16 cellular contexts compared by ENCODE assay signal in the genomic region with DNA sequence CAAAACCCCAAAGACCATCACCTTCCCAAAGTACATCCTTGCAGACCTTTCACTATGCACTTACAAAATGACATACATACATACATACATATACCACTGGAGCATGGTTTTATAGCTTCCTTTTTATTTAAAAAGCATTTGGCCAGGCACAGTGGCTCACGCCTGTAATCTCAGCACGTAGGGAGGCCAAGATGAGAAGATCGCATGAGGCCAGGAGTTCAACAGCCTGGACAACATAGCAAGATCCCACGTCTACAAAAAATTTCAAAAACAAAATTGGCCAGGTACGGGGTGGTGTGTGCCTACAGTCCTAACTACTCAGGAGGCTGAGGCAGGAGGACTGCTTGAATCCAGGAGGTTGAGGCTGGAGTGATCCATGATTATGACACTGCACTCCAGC. TPM values are rescaled to one million over a fixed set of nuclear protein-coding genes. Genes with fewer than 3 reads are reported as not detected.
DNase-seq lines count a peak whose midpoint lies in the region; ATAC-seq, FAIRE-seq and TF ChIP-seq lines count a peak whose summit lies in the region.
"Had no signal": no experiment of that assay in that cellular context is flagged by ENCODE, and none has a peak within 500 bp of the region (broad histone marks: within the 10 kb centered on the region; RNA-seq: fewer than 3 reads in every experiment).

No MANE protein-coding gene starts in this region.

- no peak overlapping the region for H2BK5ac ChIP-seq in IMR-90 (ENCODE audit: low read depth, low read length, poor library complexity, severe bottlenecking)

- 0 out of 2 replicates have a peak overlapping the region, but pooled peaks have one; percentile 18 for H3K18ac ChIP-seq in IMR-90 (ENCODE audit: low read depth, low read length)

- H2AFZ ChIP-seq in HepG2 (ENCODE audit: low read length) (no peak overlapping the region), IMR-90 (replicated peaks; ENCODE audit: low read length, poor library complexity) (no peak overlapping the region)
- H2AFZ ChIP-seq: GM23248 had no signal

- TF ChIP-seq POLR2A in HepG2 (IDR thresholded peaks at IDR 0.05; ENCODE audit: insufficient read depth in 1 of 2, low read depth in 2 of 2, low read length in 2 of 2) (no peak), right lobe of liver (IDR thresholded peaks at IDR 0.05) (no peak), IMR-90 (IDR thresholded peaks at IDR 0.05; ENCODE audit: low read depth, low read length) (no peak), esophagus muscularis mucosa (IDR thresholded peaks at IDR 0.05; ENCODE audit: low read depth) (no peak)

- H4K91ac ChIP-seq in IMR-90 (ENCODE audit: insufficient read depth, low read depth, low read length), result no peak overlapping the region

- intact Hi-C loops in HepG2 (cut with micrococcal nuclease; ENCODE audit: unreplicated experiment) (no loop called here), right lobe of liver (cut with DNase I) (no loop called here), IMR-90 (cut with micrococcal nuclease) (no loop called here), esophagus muscularis mucosa (cut with DNase I) (no loop called here)

- no peaks in the 10 kb centered on the region for H3K27me3 ChIP-seq in HepG2 (ENCODE audit: control insufficient read depth in 1 of 2, insufficient read depth in 2 of 2, low read length in 2 of 2)
- H3K27me3 ChIP-seq in right lobe of liver, result no peaks in the 10 kb centered on the region
- no peaks in the 10 kb centered on the region for H3K27me3 ChIP-seq in IMR-90 (ENCODE audit: control insufficient read depth, insufficient read depth, low read length)
- no peaks in the 10 kb centered on the region for H3K27me3 ChIP-seq in esophagus muscularis mucosa
- no peaks in the 10 kb centered on the region for H3K27me3 ChIP-seq in thoracic aorta (replicated peaks; ENCODE audit: insufficient read depth)
- H3K27me3 ChIP-seq: BE2C had no signal

- TF ChIP-seq EP300 in HepG2 (IDR thresholded peaks at IDR 0.05; ENCODE audit: low read depth in 2 of 2, low read length in 2 of 2) (no peak), HepG2 (CRISPR knock-in tag; IDR thresholded peaks at IDR 0.05; ENCODE audit: borderline replicate concordance) (no peak), esophagus muscularis mucosa (IDR thresholded peaks at IDR 0.05) (no peak)

- H2BK120ac ChIP-seq in IMR-90 (ENCODE audit: low read depth, low read length), result no peak overlapping the region

- POLR2A ChIA-PET in HepG2 (lab: Yijun Ruan, JAX), result no interaction called here
- POLR2A ChIA-PET in IMR-90 (lab: Charles Lee; ENCODE audit: unreplicated experiment), result no interaction called here

- no peak overlapping the region for H2AK9ac ChIP-seq in IMR-90 (replicated peaks; ENCODE audit: low read depth, low read length, poor library complexity)

- H3K4me2 ChIP-seq in HepG2 (ENCODE audit: low read depth, low read length) (no peak overlapping the region), IMR-90 (ENCODE audit: low read depth, low read length) (no peak overlapping the region)
- H3K4me2 ChIP-seq: A549 had no signal

- H3K4me1 ChIP-seq in HepG2 (ENCODE audit: insufficient read depth, low read length) (no peaks in the 10 kb centered on the region), right lobe of liver (no peaks in the 10 kb centered on the region), IMR-90 (ENCODE audit: control insufficient read depth, insufficient read depth, low read length) (peaks cover 4% of the 10 kb centered on the region), esophagus muscularis mucosa (peaks cover 0 to 27% (median 16%) of the 10 kb centered on the region in 4 donors), thoracic aorta (ENCODE audit: control insufficient read depth in 1 of 2, low read depth in 2 of 2) (peaks cover 0 to 19% of the 10 kb centered on the region in 2 donors)
- H3K4me1 ChIP-seq: A549, BE2C, Caco-2 had no signal

- WGBS in HepG2 (ENCODE audit: low lambda C conversion rate), result 94% methylated on average over 5 of the region's 5 CpGs
- 100% methylated on average over 1 of the region's 5 CpGs for WGBS in right lobe of liver (ENCODE audit: insufficient coverage, low coverage, low lambda C conversion rate, missing lambda C conversion rate)
- 100% methylated on average over 2 of the region's 5 CpGs; no CpG with 5 or more reads in 1 of the 2 experiments for WGBS in IMR-90 (ENCODE audit: extremely low coverage in 2 of 2, insufficient read length in 1 of 2), 2 experiments
- 97% methylated on average over 5 of the region's 5 CpGs for WGBS in esophagus muscularis mucosa

- H3K9me1 ChIP-seq in IMR-90 (ENCODE audit: insufficient read depth, low read length), result peaks cover 7% of the 10 kb centered on the region

- FAIRE-seq in HepG2 (lab: Jason Lieb, UNC), result no peak
- FAIRE-seq: A549, H54 had no signal

- H4K8ac ChIP-seq in IMR-90 (ENCODE audit: low read depth in 2 of 2, low read length in 2 of 2), result no peak overlapping the region

- H3K23ac ChIP-seq in IMR-90 (ENCODE audit: low read depth, low read length), result no peak overlapping the region

- TF ChIP-seq CTCF in HepG2 (CRISPR knock-in tag; IDR thresholded peaks at IDR 0.05), result no peak
- no peak for TF ChIP-seq CTCF in right lobe of liver (IDR thresholded peaks at IDR 0.05)
- no peak for TF ChIP-seq CTCF in IMR-90 (conservative IDR thresholded peaks at IDR 0.05; ENCODE audit: low read depth, low read length)
- TF ChIP-seq CTCF in esophagus muscularis mucosa (IDR thresholded peaks at IDR 0.05), result no peak
- TF ChIP-seq CTCF in thoracic aorta (IDR thresholded peaks at IDR 0.05), result no peak
- no peak for TF ChIP-seq CTCF in omental fat pad (IDR thresholded peaks at IDR 0.05)

- peaks cover 23 to 39% of the 10 kb centered on the region in 2 experiments for H3K79me1 ChIP-seq in IMR-90 (ENCODE audit: low read depth in 1 of 2, low read length in 2 of 2)

- CTCF ChIA-PET in HepG2 (lab: Yijun Ruan, JAX; ENCODE audit: low intra/inter-chr PET ratio, low total read pairs) (no interaction called here), IMR-90 (lab: Yijun Ruan, JAX) (no interaction called here)

- TF ChIP-seq RAD21 in HepG2 (CRISPR knock-in tag; IDR thresholded peaks at IDR 0.05), result no peak
- TF ChIP-seq RAD21 in IMR-90 (IDR thresholded peaks at IDR 0.05; ENCODE audit: low read length), result no peak

- H2BK15ac ChIP-seq in IMR-90 (ENCODE audit: low read depth, low read length), result no peak overlapping the region

- H3K9me3 ChIP-seq in HepG2 (ENCODE audit: low read length) (no peaks in the 10 kb centered on the region), right lobe of liver (no peaks in the 10 kb centered on the region), IMR-90 (ENCODE audit: control insufficient read depth, insufficient read depth, low read length) (no peaks in the 10 kb centered on the region), esophagus muscularis mucosa (no peaks in the 10 kb centered on the region), thoracic aorta (no peaks in the 10 kb centered on the region)
- H3K9me3 ChIP-seq: A549, BE2C, Caco-2 had no signal

- in situ Hi-C loops in HepG2 (cut with HindIII; ENCODE audit: extremely low pct_ligation_motif_present, low pct_unique_long_range_greater_than_20kb) (no loop called here), IMR-90 (cut with MboI; ENCODE audit: low sequenced_read_pairs) (no loop called here)

- DNase-seq in HepG2 (ENCODE audit: low spot score), result no peak
- no peak for DNase-seq in right lobe of liver
- DNase-seq in IMR-90, result no peak
- DNase-seq in esophagus muscularis mucosa (ENCODE audit: extremely low spot score), result no peak
- DNase-seq in thoracic aorta (ENCODE audit: low spot score), result no peak
- no peak for DNase-seq in kidney tubule cell (ENCODE audit: low spot score)
- DNase-seq in omental fat pad (ENCODE audit: low spot score), result no peak
- DNase-seq: BE2C; Caco-2; CD8-positive, alpha-beta memory T cell; GF-D8; GM23248 had no signal

- no peak overlapping the region for H2AK5ac ChIP-seq in IMR-90 (ENCODE audit: low read depth, low read length)

- H3K27ac ChIP-seq in HepG2 (ENCODE audit: extremely low read length, insufficient read depth, low read length) (no peak overlapping the region), right lobe of liver (no peak overlapping the region), IMR-90 (ENCODE audit: insufficient read depth, low read length) (no peak overlapping the region), esophagus muscularis mucosa (replicated peaks in 1 of 4) (peak overlapping the region; percentile 25 to 59 (median 35)), thoracic aorta (peak overlapping the region; percentile 8 to 23)
- H3K27ac ChIP-seq: A549, GM23248 had no signal

- BruUV-seq in HepG2 (replicated peaks; lab: Mats Ljungman, UMichigan) (no TSS peak), IMR-90 (replicated peaks; lab: Mats Ljungman, UMichigan) (no TSS peak)

- H3K36me3 ChIP-seq in HepG2 (replicated peaks in 1 of 2; ENCODE audit: control insufficient read depth in 1 of 2, insufficient read depth in 2 of 2, low read length in 2 of 2) (peaks cover 24 to 61% of the 10 kb centered on the region in 2 experiments), right lobe of liver (peaks cover 0 to 40% (median 9%) of the 10 kb centered on the region in 4 donors), IMR-90 (ENCODE audit: control insufficient read depth, insufficient read depth, low read length) (peaks cover 30% of the 10 kb centered on the region), esophagus muscularis mucosa (peaks cover 4 to 72% (median 45%) of the 10 kb centered on the region in 4 donors), thoracic aorta (no peaks in the 10 kb centered on the region)

- H2BK20ac ChIP-seq in IMR-90 (ENCODE audit: low read depth, low read length), result no peak overlapping the region

- ATAC-seq in HepG2 (no peak), right lobe of liver (no peak), IMR-90 (ENCODE audit: low read depth) (no peak; the same call in none of the 2 replicates), thoracic aorta (ENCODE audit: insufficient number of reproducible peaks, low FRiP score, low read depth) (no peak), HG03095 (IDR thresholded peaks at IDR 0.05; ENCODE audit: unreplicated experiment) (no peak), omental fat pad (ENCODE audit: low FRiP score) (no peak)
- ATAC-seq: A549, HCT116 had no signal

- dilution Hi-C loops in IMR-90 (cut with HindIII; ENCODE audit: low sequenced_read_pairs, unreplicated experiment), result no loop called here

- no peak overlapping the region for H3K9ac ChIP-seq in HepG2 (ENCODE audit: insufficient read depth, low read depth, low read length)
- no peak overlapping the region for H3K9ac ChIP-seq in IMR-90 (ENCODE audit: low read depth, low read length)
- H3K9ac ChIP-seq: GM23248 had no signal

- no peak overlapping the region for H3K56ac ChIP-seq in IMR-90 (ENCODE audit: extremely low read depth, insufficient read depth, low read length)

- no peak overlapping the region for H3K14ac ChIP-seq in IMR-90 (replicated peaks; ENCODE audit: low read depth, low read length)

- H3K79me2 ChIP-seq in HepG2 (ENCODE audit: insufficient read depth, low read length), result no peaks in the 10 kb centered on the region

- no peak overlapping the region for H3K4me3 ChIP-seq in HepG2 (replicated peaks in 1 of 3; ENCODE audit: insufficient read depth in 1 of 3, low read depth in 2 of 3, low read length in 3 of 3)
- H3K4me3 ChIP-seq in right lobe of liver, result no peak overlapping the region
- H3K4me3 ChIP-seq in IMR-90 (ENCODE audit: insufficient read depth, low read depth, low read length), result no peak overlapping the region
- no peak overlapping the region for H3K4me3 ChIP-seq in esophagus muscularis mucosa
- no peak overlapping the region for H3K4me3 ChIP-seq in thoracic aorta
- H3K4me3 ChIP-seq: A549, GM23248 had no signal

- H4K20me1 ChIP-seq in HepG2 (ENCODE audit: insufficient read depth, low read length) (no peaks in the 10 kb centered on the region), IMR-90 (ENCODE audit: insufficient read depth, low read length) (peaks cover 30% of the 10 kb centered on the region)

- no peak overlapping the region for H3K4ac ChIP-seq in IMR-90 (ENCODE audit: low read depth, low read length)

- no peak overlapping the region for H4K5ac ChIP-seq in IMR-90 (ENCODE audit: low read depth, low read length)

RNA-seq across cellular contexts. Expression of gene ADAM17, which starts 29.9 kb away (rescaled TPM):
- total RNA-seq in HepG2 (2016; rRNA removed; fragmentation: Illumina TruSeq; extraction: Trizol), result 18.5 and 33.4 TPM in 2 replicates
- total RNA-seq in HepG2 (2016; cell fraction: cytosol; rRNA removed; fragmentation: Illumina TruSeq; extraction: Trizol; ENCODE audit: low read depth), result 10.8 TPM in 2 replicates
- 17.9 and 33.4 TPM in 2 replicates for total RNA-seq in HepG2 (2016; cell fraction: insoluble cytoplasmic fraction; rRNA removed; fragmentation: Illumina TruSeq; extraction: Trizol)
- total RNA-seq in HepG2 (2016; cell fraction: membrane; rRNA removed; fragmentation: Illumina TruSeq; extraction: Trizol), result 9.7 and 11.1 TPM in 2 replicates
- 38.0 and 48.8 TPM in 2 replicates for total RNA-seq in HepG2 (2016; cell fraction: nucleus; rRNA removed; fragmentation: Illumina TruSeq; extraction: Trizol)
- 6.5 and 8.3 TPM in 2 replicates for polyA plus RNA-seq in HepG2 (2011; rRNA removed)
- 5.1 and 5.6 TPM in 2 replicates for polyA plus RNA-seq in HepG2 (2011; cell fraction: cytosol; rRNA removed)
- 8.8 and 9.4 TPM in 2 replicates for polyA plus RNA-seq in HepG2 (2011; cell fraction: nucleus; rRNA removed)
- polyA plus RNA-seq in HepG2 (2012), result 17.9 and 24.2 TPM in 2 replicates
- 0.97 and 1.1 TPM in 2 replicates for polyA plus RNA-seq in HepG2 (2016; cell fraction: cytosol; fragmentation: Illumina TruSeq; extraction: Trizol; ENCODE audit: low read depth)
- polyA plus RNA-seq in HepG2 (2016; cell fraction: insoluble cytoplasmic fraction; fragmentation: Illumina TruSeq; extraction: Trizol; ENCODE audit: low read depth), result 9.7 and 10.5 TPM in 2 replicates
- 2.6 and 3.0 TPM in 2 replicates for polyA plus RNA-seq in HepG2 (2016; cell fraction: membrane; fragmentation: Illumina TruSeq; extraction: Trizol; ENCODE audit: low read depth)
- polyA plus RNA-seq in HepG2 (2016; cell fraction: nucleus; fragmentation: Illumina TruSeq; extraction: Trizol; ENCODE audit: insufficient read depth, low read depth), result 34.9 and 37.9 TPM in 2 replicates
- polyA minus RNA-seq in HepG2 (2011; rRNA and poly(A)+ RNA removed; ENCODE audit: low replicate concordance), result 12.1 and 17.0 TPM in 2 replicates
- 6.2 and 8.7 TPM in 2 replicates for polyA minus RNA-seq in HepG2 (2011; cell fraction: cytosol; rRNA and poly(A)+ RNA removed)
- polyA minus RNA-seq in HepG2 (2011; cell fraction: nucleus; rRNA and poly(A)+ RNA removed), result 31.7 and 39.2 TPM in 2 replicates
- total RNA-seq in right lobe of liver, result 10 to 100 TPM in 1 of 6 experiments, 1 to 10 TPM in 5; 5.1 to 11.7 (median 6.6) TPM
- 34.4 and 46.4 TPM in 2 replicates for total RNA-seq in IMR-90 (2012; rRNA removed)
- 8.8 and 9.6 TPM in 2 replicates for polyA plus RNA-seq in IMR-90 (2012; rRNA removed)
- 3.3 and 3.7 TPM in 2 replicates for polyA plus RNA-seq in IMR-90 (2012; cell fraction: cytosol; rRNA removed)
- polyA plus RNA-seq in IMR-90 (2012; cell fraction: nucleus; rRNA removed; ENCODE audit: low replicate concordance), result 6.7 and 21.4 TPM in 2 replicates
- 10 to 100 TPM; 12.9 to 17.7 (median 14.9) TPM for total RNA-seq in esophagus muscularis mucosa
- 10 to 100 TPM; 21.8 to 32.4 TPM for total RNA-seq in thoracic aorta
- 10 to 100 TPM; 25.1 to 73.1 (median 44.1) TPM for total RNA-seq in omental fat pad

RNA-seq across cellular contexts. Expression of gene YWHAQ, which starts 45.3 kb away (rescaled TPM):
- total RNA-seq in HepG2 (2016; rRNA removed; fragmentation: Illumina TruSeq; extraction: Trizol), result 304 and 420 TPM in 2 replicates
- 64.2 and 66.4 TPM in 2 replicates for total RNA-seq in HepG2 (2016; cell fraction: cytosol; rRNA removed; fragmentation: Illumina TruSeq; extraction: Trizol; ENCODE audit: low read depth)
- total RNA-seq in HepG2 (2016; cell fraction: insoluble cytoplasmic fraction; rRNA removed; fragmentation: Illumina TruSeq; extraction: Trizol), result 302 and 406 TPM in 2 replicates
- total RNA-seq in HepG2 (2016; cell fraction: membrane; rRNA removed; fragmentation: Illumina TruSeq; extraction: Trizol), result 208 and 219 TPM in 2 replicates
- total RNA-seq in HepG2 (2016; cell fraction: nucleus; rRNA removed; fragmentation: Illumina TruSeq; extraction: Trizol), result 152 and 166 TPM in 2 replicates
- polyA plus RNA-seq in HepG2 (2011; rRNA removed), result 117 and 160 TPM in 2 replicates
- 91.4 and 117 TPM in 2 replicates for polyA plus RNA-seq in HepG2 (2011; cell fraction: cytosol; rRNA removed)
- 36.4 and 39.0 TPM in 2 replicates for polyA plus RNA-seq in HepG2 (2011; cell fraction: nucleus; rRNA removed)
- 175 and 244 TPM in 2 replicates for polyA plus RNA-seq in HepG2 (2012)
- polyA plus RNA-seq in HepG2 (2016; cell fraction: cytosol; fragmentation: Illumina TruSeq; extraction: Trizol; ENCODE audit: low read depth), result 94.8 and 102 TPM in 2 replicates
- 521 and 530 TPM in 2 replicates for polyA plus RNA-seq in HepG2 (2016; cell fraction: insoluble cytoplasmic fraction; fragmentation: Illumina TruSeq; extraction: Trizol; ENCODE audit: low read depth)
- 200 and 214 TPM in 2 replicates for polyA plus RNA-seq in HepG2 (2016; cell fraction: membrane; fragmentation: Illumina TruSeq; extraction: Trizol; ENCODE audit: low read depth)
- polyA plus RNA-seq in HepG2 (2016; cell fraction: nucleus; fragmentation: Illumina TruSeq; extraction: Trizol; ENCODE audit: insufficient read depth, low read depth), result 187 and 192 TPM in 2 replicates
- 120 and 167 TPM in 2 replicates for polyA minus RNA-seq in HepG2 (2011; rRNA and poly(A)+ RNA removed; ENCODE audit: low replicate concordance)
- 164 and 178 TPM in 2 replicates for polyA minus RNA-seq in HepG2 (2011; cell fraction: cytosol; rRNA and poly(A)+ RNA removed)
- 73.9 and 82.2 TPM in 2 replicates for polyA minus RNA-seq in HepG2 (2011; cell fraction: nucleus; rRNA and poly(A)+ RNA removed)
- total RNA-seq in right lobe of liver, result 100 to 1,000 TPM in 1 of 6 experiments, 10 to 100 TPM in 5; 70.4 to 105 (median 84.2) TPM
- total RNA-seq in IMR-90 (2012; rRNA removed), result 196 and 249 TPM in 2 replicates
- 217 and 255 TPM in 2 replicates for polyA plus RNA-seq in IMR-90 (2012; rRNA removed)
- 73.8 and 128 TPM in 2 replicates for polyA plus RNA-seq in IMR-90 (2012; cell fraction: cytosol; rRNA removed)
- polyA plus RNA-seq in IMR-90 (2012; cell fraction: nucleus; rRNA removed; ENCODE audit: low replicate concordance), result 40.5 and 94.4 TPM in 2 replicates
- total RNA-seq in esophagus muscularis mucosa, result 100 to 1,000 TPM; 223 to 239 (median 230) TPM
- 100 to 1,000 TPM; 158 to 183 TPM for total RNA-seq in thoracic aorta
- 100 to 1,000 TPM; 160 to 222 (median 168) TPM for total RNA-seq in omental fat pad

Comparison
In these comparisons a context has a peak if more than half of its experiments do, and no peak if none do; other contexts are left out.
1. H3K27ac ChIP-seq: peak in esophagus muscularis mucosa (4 of 4) and thoracic aorta (2 of 2); none in HepG2 (single experiment), right lobe of liver (0 of 3) and IMR-90 (single experiment).